Comparison of ENCODE assay signal across 18 cellular contexts in genomic region chr3:54642147-54642546, GRCh38.
"Had no signal": no experiment of that assay in that cellular context is flagged by ENCODE, and none has a peak within 500 bp of the region (broad histone marks: within the 10 kb centered on the region; RNA-seq: fewer than 3 reads in every experiment).

No MANE protein-coding gene starts in this region.

- H3K27me3 ChIP-seq: ovary, testis had no signal

- H3K27ac Mint-ChIP-seq: activated CD4-positive, alpha-beta T cell treated with anti-CD3 and anti-CD28 coated beads, Interleukin-2, amount 10 ng/mL, durations not matched to agents 7 days and 5 days; activated CD8-positive, alpha-beta T cell treated with anti-CD3 and anti-CD28 coated beads for 36 hours; activated naive CD4-positive, alpha-beta T cell treated with anti-CD3 and anti-CD28 coated beads, Interleukin-2, amount 50 U/mL, for 72 hours; brain; memory B cell; nephron had no signal

- DNase-seq: activated CD4-positive, alpha-beta T cell treated with anti-CD3 and anti-CD28 coated beads, Interleukin-2, amount 10 ng/mL, durations not matched to agents 7 days and 5 days; activated CD4-positive, CD25-positive, alpha-beta regulatory T cell treated with anti-CD3 and anti-CD28 coated beads, Interleukin-2, amount 50 U/mL, for 72 hours; activated CD8-positive, alpha-beta T cell treated with anti-CD3 and anti-CD28 coated beads for 36 hours; aorta; central memory CD4-positive, alpha-beta T cell; effector memory CD4-positive, alpha-beta T cell; heart right ventricle; ovary; spleen; stimulated activated CD4-positive, alpha-beta T cell treated with anti-CD3 and anti-CD28 coated beads, Interleukin-4, amount 100 ng/mL, for 1 hour; stimulated activated naive CD4-positive, alpha-beta T cell; testis had no signal

- H3K4me1 Mint-ChIP-seq: activated CD4-positive, alpha-beta T cell treated with anti-CD3 and anti-CD28 coated beads, Interleukin-2, amount 10 ng/mL, durations not matched to agents 7 days and 5 days; memory B cell; nephron had no signal

- H3K36me3 Mint-ChIP-seq: memory B cell had no signal

- H3K4me3 ChIP-seq: heart right ventricle, ovary, prostate gland, spleen, testis had no signal

- H3K27ac ChIP-seq: heart right ventricle, neutrophil, ovary, prostate gland, spleen, testis had no signal

- H3K9me3 ChIP-seq: neutrophil, ovary, prostate gland, testis had no signal

- H3K4me1 ChIP-seq: heart right ventricle, prostate gland, spleen, testis had no signal

- ATAC-seq: activated CD8-positive, alpha-beta T cell treated with anti-CD3 and anti-CD28 coated beads for 36 hours; activated naive CD4-positive, alpha-beta T cell treated with anti-CD3 and anti-CD28 coated beads, Interleukin-2, amount 50 U/mL, for 72 hours; heart right ventricle had no signal

- H3K36me3 ChIP-seq: heart right ventricle, neutrophil, ovary, prostate gland, spleen had no signal

- H3K4me3 Mint-ChIP-seq: activated CD4-positive, alpha-beta T cell treated with anti-CD3 and anti-CD28 coated beads, Interleukin-2, amount 10 ng/mL, durations not matched to agents 7 days and 5 days; activated CD8-positive, alpha-beta T cell treated with anti-CD3 and anti-CD28 coated beads for 36 hours; brain; memory B cell; nephron had no signal
